Comparison of ENCODE assay signal across 1 cellular context in the genomic region with DNA sequence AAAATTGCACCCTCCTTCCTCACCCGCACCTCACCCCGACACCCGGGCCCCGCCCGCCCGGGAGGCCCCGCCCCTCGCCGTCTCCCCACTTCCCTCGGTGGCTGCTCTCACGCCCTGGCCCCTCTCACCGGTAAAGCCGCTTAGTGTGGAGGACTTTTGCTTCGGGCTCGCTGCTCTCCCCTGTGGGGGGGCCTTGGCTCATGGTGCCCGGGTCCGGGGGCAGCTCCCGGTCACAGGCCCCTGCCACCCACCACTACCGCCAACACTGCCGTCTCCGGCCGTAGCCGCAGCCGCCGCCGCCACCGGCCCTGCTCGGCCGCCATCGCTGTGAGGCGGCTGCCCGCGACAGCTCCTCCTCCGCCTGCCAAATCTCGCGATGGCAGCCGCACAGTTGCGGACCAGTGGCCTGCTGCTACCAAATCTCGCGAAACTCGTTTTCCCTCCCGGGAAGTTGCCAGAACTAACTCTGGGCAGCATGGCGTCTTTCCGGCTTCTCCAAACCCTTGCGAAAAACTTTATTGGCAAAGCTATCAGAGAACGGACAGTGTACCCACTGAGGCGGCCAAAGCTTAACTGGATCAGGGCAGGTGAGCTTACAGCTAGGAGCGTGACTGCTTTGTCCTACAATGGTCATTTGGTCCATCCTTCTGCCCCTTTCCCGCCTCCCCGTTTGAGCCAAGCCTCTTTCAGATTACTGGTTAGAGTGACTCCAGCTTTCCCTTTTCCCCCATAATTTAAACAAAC.
TF ChIP-seq lines count a peak whose summit lies in the region.

Gene SMG5 (minus strand): TSS at position 347 of the 744 bp plus-strand sequence. CDS start 145 bp downstream, at position 202.

TF ChIP-seq in K562, 482 proteins besides CTCF, POLR2A, EP300 and RAD21 (continued from another document and continues in another):
- TF ChIP-seq TBL1XR1 (IDR thresholded peaks at IDR 0.05; ENCODE audit: low read length in 2 of 2) (peak in 1 of 2 experiments; percentile 61; a peak in 2 of 4 replicates), ELF2 (CRISPR knock-in tag; IDR thresholded peaks at IDR 0.05) (peak; percentile 91), ZNF384 (IDR thresholded peaks at IDR 0.05; ENCODE audit: low read depth, low read length) (peak; percentile 81), ZFP1 (CRISPR knock-in tag; IDR thresholded peaks at IDR 0.05) (no peak), ZBTB11 (CRISPR knock-in tag; IDR thresholded peaks at IDR 0.05) (no peak), SMAD3 (CRISPR knock-in tag; conservative IDR thresholded peaks at IDR 0.05) (0 out of 2 replicates have a peak, but pooled peaks have one; percentile 51), KDM4B (IDR thresholded peaks at IDR 0.05; ENCODE audit: borderline replicate concordance in 2 of 2, low read depth in 1 of 2) (peak in 1 of 2 experiments; percentile 29; a peak in 1 of 4 replicates), ZBTB33 (CRISPR knock-in tag; IDR thresholded peaks at IDR 0.05) (peak; percentile 57), MEF2A (IDR thresholded peaks at IDR 0.05; ENCODE audit: control insufficient read depth, low read depth, low read length) (peak; percentile 67), ZBTB9 (CRISPR knock-in tag; IDR thresholded peaks at IDR 0.05) (no peak), CAMTA2 (CRISPR knock-in tag; conservative IDR thresholded peaks at IDR 0.05) (no peak), RNF2 (IDR thresholded peaks at IDR 0.05) (0 out of 2 replicates have a peak, but pooled peaks have one; percentile 45), ZKSCAN8 (CRISPR knock-in tag; IDR thresholded peaks at IDR 0.05) (no peak), ZNF583 (CRISPR knock-in tag; IDR thresholded peaks at IDR 0.05) (peak; percentile 12; the same call in 1 of the 2 replicates), ID3 (CRISPR knock-in tag; IDR thresholded peaks at IDR 0.05) (no peak), ID3 (tag; IDR thresholded peaks at IDR 0.05) (peak; percentile 76; the same call in 1 of the 2 replicates), MAFF (IDR thresholded peaks at IDR 0.05; ENCODE audit: low read length) (peak; percentile 78; the same call in 1 of the 2 replicates), NR2C2 (CRISPR knock-in tag; IDR thresholded peaks at IDR 0.05) (peak; percentile 89), NR2C2 (tag; IDR thresholded peaks at IDR 0.05) (peak; percentile 83), ELF1 (tag; IDR thresholded peaks at IDR 0.05) (peak; percentile 92), MLX (CRISPR knock-in tag; conservative IDR thresholded peaks at IDR 0.05) (no peak), NCOR1 (IDR thresholded peaks at IDR 0.05) (0 out of 2 replicates have a peak, but pooled peaks have one; percentile 22), SIX5 (IDR thresholded peaks at IDR 0.05; ENCODE audit: borderline replicate concordance in 1 of 2, insufficient read depth in 1 of 2, low read depth in 1 of 2, low read length in 2 of 2) (peak; percentile 81 to 92), XRCC3 (IDR thresholded peaks at IDR 0.05) (no peak), ZBTB17 (CRISPR knock-in tag; IDR thresholded peaks at IDR 0.05) (peak; percentile 32; the same call in 1 of the 2 replicates), NFIX (CRISPR knock-in tag; IDR thresholded peaks at IDR 0.05; ENCODE audit: low read depth) (no peak), CBX1 (IDR thresholded peaks at IDR 0.05; ENCODE audit: low read depth) (peak; percentile 70; the same call in 1 of the 2 replicates), SP1 (CRISPR knock-in tag; IDR thresholded peaks at IDR 0.05) (peak; percentile 94), BRD9 (IDR thresholded peaks at IDR 0.05; ENCODE audit: low read depth, partially characterized antibody) (no peak), ATF1 (CRISPR knock-in tag; IDR thresholded peaks at IDR 0.05) (no peak), ATF1 (tag; IDR thresholded peaks at IDR 0.05) (peak; percentile 90), ZNF324 (CRISPR knock-in tag; IDR thresholded peaks at IDR 0.05) (no peak), ZNF175 (CRISPR knock-in tag; IDR thresholded peaks at IDR 0.05; ENCODE audit: low read depth) (peak; percentile 65; the same call in 1 of the 2 replicates), MTA3 (IDR thresholded peaks at IDR 0.05; ENCODE audit: borderline replicate concordance) (peak; percentile 89), BDP1 (IDR thresholded peaks at IDR 0.05; ENCODE audit: insufficient read depth, insufficient read length) (no peak), ESRRB (CRISPR knock-in tag; IDR thresholded peaks at IDR 0.05; ENCODE audit: borderline replicate concordance) (no peak), MED1 (CRISPR knock-in tag; IDR thresholded peaks at IDR 0.05; ENCODE audit: borderline replicate concordance) (no peak), ZBTB7A (IDR thresholded peaks at IDR 0.05; ENCODE audit: borderline replicate concordance, control insufficient read depth, low read depth, low read length) (peak; percentile 9; the same call in 1 of the 2 replicates), PML (IDR thresholded peaks at IDR 0.05; ENCODE audit: low read length) (0 out of 2 replicates have a peak, but pooled peaks have one; percentile 72), CBX3 (IDR thresholded peaks at IDR 0.05; ENCODE audit: borderline replicate concordance in 1 of 2, low read length in 2 of 2) (peak in 1 of 2 experiments; percentile 84; a peak in 1 of 3 replicates), CREM (IDR thresholded peaks at IDR 0.05; ENCODE audit: low read depth) (peak; percentile 90), GABPA (tag; conservative IDR thresholded peaks at IDR 0.05; ENCODE audit: low read depth) (peak; percentile 94), RB1 (IDR thresholded peaks at IDR 0.05; ENCODE audit: low read depth) (peak; percentile 83), BRCA1 (IDR thresholded peaks at IDR 0.05) (no peak), BRCA1 (CRISPR knock-in tag; IDR thresholded peaks at IDR 0.05) (no peak), ZFPM2 (CRISPR knock-in tag; IDR thresholded peaks at IDR 0.05) (no peak), SRF (CRISPR knock-in tag; IDR thresholded peaks at IDR 0.05) (peak in 1 of 2 experiments; percentile 36; a peak in 2 of 4 replicates), HDAC3 (IDR thresholded peaks at IDR 0.05; ENCODE audit: borderline replicate concordance, partially characterized antibody) (peak; percentile 81), FIP1L1 (IDR thresholded peaks at IDR 0.05; ENCODE audit: low read depth, low read length, poor library complexity, severe bottlenecking) (peak; percentile 80), RUNX1 (IDR thresholded peaks at IDR 0.05; ENCODE audit: low read depth) (no peak), HNRNPLL (IDR thresholded peaks at IDR 0.05; ENCODE audit: low read depth, low read length, poor library complexity, severe bottlenecking) (peak; percentile 42), DMBX1 (CRISPR knock-in tag; IDR thresholded peaks at IDR 0.05; ENCODE audit: borderline replicate concordance) (no peak)
- TF ChIP-seq, protein P1, sequence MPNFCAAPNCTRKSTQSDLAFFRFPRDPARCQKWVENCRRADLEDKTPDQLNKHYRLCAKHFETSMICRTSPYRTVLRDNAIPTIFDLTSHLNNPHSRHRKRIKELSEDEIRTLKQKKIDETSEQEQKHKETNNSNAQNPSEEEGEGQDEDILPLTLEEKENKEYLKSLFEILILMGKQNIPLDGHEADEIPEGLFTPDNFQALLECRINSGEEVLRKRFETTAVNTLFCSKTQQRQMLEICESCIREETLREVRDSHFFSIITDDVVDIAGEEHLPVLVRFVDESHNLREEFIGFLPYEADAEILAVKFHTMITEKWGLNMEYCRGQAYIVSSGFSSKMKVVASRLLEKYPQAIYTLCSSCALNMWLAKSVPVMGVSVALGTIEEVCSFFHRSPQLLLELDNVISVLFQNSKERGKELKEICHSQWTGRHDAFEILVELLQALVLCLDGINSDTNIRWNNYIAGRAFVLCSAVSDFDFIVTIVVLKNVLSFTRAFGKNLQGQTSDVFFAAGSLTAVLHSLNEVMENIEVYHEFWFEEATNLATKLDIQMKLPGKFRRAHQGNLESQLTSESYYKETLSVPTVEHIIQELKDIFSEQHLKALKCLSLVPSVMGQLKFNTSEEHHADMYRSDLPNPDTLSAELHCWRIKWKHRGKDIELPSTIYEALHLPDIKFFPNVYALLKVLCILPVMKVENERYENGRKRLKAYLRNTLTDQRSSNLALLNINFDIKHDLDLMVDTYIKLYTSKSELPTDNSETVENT (CRISPR knock-in tag; IDR thresholded peaks at IDR 0.05), result peak; percentile 82
- TF ChIP-seq, protein P2, sequence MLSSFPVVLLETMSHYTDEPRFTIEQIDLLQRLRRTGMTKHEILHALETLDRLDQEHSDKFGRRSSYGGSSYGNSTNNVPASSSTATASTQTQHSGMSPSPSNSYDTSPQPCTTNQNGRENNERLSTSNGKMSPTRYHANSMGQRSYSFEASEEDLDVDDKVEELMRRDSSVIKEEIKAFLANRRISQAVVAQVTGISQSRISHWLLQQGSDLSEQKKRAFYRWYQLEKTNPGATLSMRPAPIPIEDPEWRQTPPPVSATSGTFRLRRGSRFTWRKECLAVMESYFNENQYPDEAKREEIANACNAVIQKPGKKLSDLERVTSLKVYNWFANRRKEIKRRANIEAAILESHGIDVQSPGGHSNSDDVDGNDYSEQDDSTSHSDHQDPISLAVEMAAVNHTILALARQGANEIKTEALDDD (IDR thresholded peaks at IDR 0.05), result peak; percentile 77; the same call in 1 of the 2 replicates
- TF ChIP-seq, protein P3, sequence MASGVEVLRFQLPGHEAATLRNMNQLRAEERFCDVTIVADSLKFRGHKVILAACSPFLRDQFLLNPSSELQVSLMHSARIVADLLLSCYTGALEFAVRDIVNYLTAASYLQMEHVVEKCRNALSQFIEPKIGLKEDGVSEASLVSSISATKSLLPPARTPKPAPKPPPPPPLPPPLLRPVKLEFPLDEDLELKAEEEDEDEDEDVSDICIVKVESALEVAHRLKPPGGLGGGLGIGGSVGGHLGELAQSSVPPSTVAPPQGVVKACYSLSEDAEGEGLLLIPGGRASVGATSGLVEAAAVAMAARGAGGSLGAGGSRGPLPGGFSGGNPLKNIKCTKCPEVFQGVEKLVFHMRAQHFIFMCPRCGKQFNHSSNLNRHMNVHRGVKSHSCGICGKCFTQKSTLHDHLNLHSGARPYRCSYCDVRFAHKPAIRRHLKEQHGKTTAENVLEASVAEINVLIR (CRISPR knock-in tag; IDR thresholded peaks at IDR 0.05), result peak; percentile 25; the same call in 1 of the 2 replicates
- TF ChIP-seq, protein P4, sequence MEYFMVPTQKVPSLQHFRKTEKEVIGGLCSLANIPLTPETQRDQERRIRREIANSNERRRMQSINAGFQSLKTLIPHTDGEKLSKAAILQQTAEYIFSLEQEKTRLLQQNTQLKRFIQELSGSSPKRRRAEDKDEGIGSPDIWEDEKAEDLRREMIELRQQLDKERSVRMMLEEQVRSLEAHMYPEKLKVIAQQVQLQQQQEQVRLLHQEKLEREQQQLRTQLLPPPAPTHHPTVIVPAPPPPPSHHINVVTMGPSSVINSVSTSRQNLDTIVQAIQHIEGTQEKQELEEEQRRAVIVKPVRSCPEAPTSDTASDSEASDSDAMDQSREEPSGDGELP (CRISPR knock-in tag; IDR thresholded peaks at IDR 0.05; ENCODE audit: borderline replicate concordance), result peak; percentile 87
